ENCODE assay signal across 2 cellular contexts in genomic region chr4:710916-711315, GRCh38.
TF ChIP-seq lines count a peak whose summit lies in the region.

No MANE protein-coding gene starts in this region.

TF ChIP-seq in GM23338, 12 proteins besides CTCF, POLR2A, EP300 and RAD21:
- TF ChIP-seq ETS1 (IDR thresholded peaks at IDR 0.05) (no peak), JUNB (IDR thresholded peaks at IDR 0.05; ENCODE audit: unreplicated experiment) (no peak), CREB1 (CRISPR knock-in tag; IDR thresholded peaks at IDR 0.05; ENCODE audit: low read depth) (no peak), ZNF331 (CRISPR knock-in tag; IDR thresholded peaks at IDR 0.05; ENCODE audit: low read depth) (no peak), STAT1 (IDR thresholded peaks at IDR 0.05; ENCODE audit: unreplicated experiment) (no peak)
TF ChIP-seq in GM23338: peak in this region for 0.

TF ChIP-seq in HepG2, 621 proteins besides CTCF, POLR2A, EP300 and RAD21:
- TF ChIP-seq GABPA (IDR thresholded peaks at IDR 0.05; ENCODE audit: low read depth, low read length) (no peak), GABPA (CRISPR knock-in tag; IDR thresholded peaks at IDR 0.05; ENCODE audit: low read depth) (peak; percentile 63), NPAS2 (CRISPR knock-in tag; IDR thresholded peaks at IDR 0.05; ENCODE audit: borderline replicate concordance) (no peak), ZNF687 (CRISPR knock-in tag; IDR thresholded peaks at IDR 0.05) (peak; percentile 38), SRF (IDR thresholded peaks at IDR 0.05; ENCODE audit: low read depth, low read length) (no peak), HNF4A (CRISPR knock-in tag; IDR thresholded peaks at IDR 0.05) (peak; percentile 58), HOXA3 (CRISPR knock-in tag; IDR thresholded peaks at IDR 0.05) (0 out of 2 replicates have a peak, but pooled peaks have one; percentile 20), ATF1 (CRISPR knock-in tag; IDR thresholded peaks at IDR 0.05) (no peak), ZNF572 (CRISPR knock-in tag; IDR thresholded peaks at IDR 0.05) (no peak), POLR2G (IDR thresholded peaks at IDR 0.05; ENCODE audit: low read depth, low read length) (no peak), SAFB2 (CRISPR knock-in tag; IDR thresholded peaks at IDR 0.05; ENCODE audit: borderline replicate concordance, low read depth) (no peak), ZNF251 (CRISPR knock-in tag; IDR thresholded peaks at IDR 0.05) (no peak), ELF4 (CRISPR knock-in tag; IDR thresholded peaks at IDR 0.05; ENCODE audit: borderline replicate concordance) (no peak), ZBTB38 (CRISPR knock-in tag; IDR thresholded peaks at IDR 0.05) (peak; percentile 64; the same call in 1 of the 2 replicates)
